In the genomic region with DNA sequence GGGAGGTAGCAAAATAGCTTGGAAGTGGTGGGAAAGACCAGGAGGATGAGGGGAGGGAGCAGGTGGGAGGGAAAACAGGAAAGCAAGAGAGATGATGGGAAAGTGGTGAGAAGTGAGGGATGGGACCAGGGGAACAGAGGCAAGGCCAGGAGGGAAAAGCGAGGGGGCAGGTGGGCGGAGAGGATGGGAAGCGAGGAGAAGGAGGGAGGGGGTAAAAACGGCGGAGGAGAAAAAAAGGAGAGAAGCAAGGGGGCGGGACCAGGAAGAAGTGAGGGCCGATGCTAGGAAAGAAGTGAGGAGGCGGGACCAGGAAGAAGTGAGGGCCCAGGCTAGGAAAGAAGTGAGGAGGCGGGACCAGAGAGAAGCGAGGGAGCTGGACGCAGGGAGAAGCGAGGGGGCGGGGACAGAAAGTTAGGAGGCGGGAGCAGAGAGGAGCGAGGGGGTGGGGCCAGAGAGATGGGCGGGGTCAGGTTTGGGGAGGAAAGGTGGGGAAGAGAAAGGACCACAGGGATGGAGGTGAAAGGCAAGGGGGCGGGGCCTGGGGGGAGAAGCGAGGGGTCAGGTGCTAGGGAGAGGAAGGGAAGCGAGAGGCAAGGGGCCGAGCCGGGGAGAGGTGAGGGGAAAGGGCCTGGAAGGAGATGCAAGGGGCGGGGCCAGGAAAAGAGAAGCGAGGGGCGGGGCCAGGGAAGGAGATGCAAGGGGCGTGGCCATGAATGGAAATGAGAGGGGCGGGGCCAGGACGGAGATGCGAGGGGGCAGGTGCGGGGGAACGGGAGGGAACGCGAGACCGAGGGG, we compare ENCODE assay signal across 8 cellular contexts. TPM values are rescaled to one million over a fixed set of nuclear protein-coding genes. Genes with fewer than 3 reads are reported as not detected.
DNase-seq lines count a peak whose midpoint lies in the region; ATAC-seq, FAIRE-seq and TF ChIP-seq lines count a peak whose summit lies in the region.

No MANE protein-coding gene starts in this region.

- peaks cover 40% of the 10 kb centered on the region for H3K4me1 Mint-ChIP-seq in activated CD8-positive, alpha-beta memory T cell treated with anti-CD3 and anti-CD28 coated beads, Interleukin-2, amount 10 ng/mL, durations not matched to agents 7 days and 5 days

- H3K9ac ChIP-seq in H1 (replicated peaks in 1 of 4; ENCODE audit: extremely low read depth in 1 of 4, low read depth in 3 of 4, low read length in 3 of 4), result peak overlapping the region in 1 of 4 experiments; percentile 8; a peak in 3 of 7 replicates
- peak overlapping the region; percentile 45 for H3K9ac ChIP-seq in mesenchymal stem cell (ENCODE audit: low read length)

- H3K14ac ChIP-seq in H1 (ENCODE audit: insufficient read length), result no peak overlapping the region
- H3K14ac ChIP-seq in mesenchymal stem cell (ENCODE audit: low read length in 2 of 2), result no peak overlapping the region

- TF ChIP-seq POLR2A in H1 (IDR thresholded peaks at IDR 0.05; ENCODE audit: control extremely low read depth in 1 of 2, low read depth in 2 of 2, low read length in 2 of 2), result no peak; a peak in 1 of 3 replicates

- H3K79me1 ChIP-seq in H1 (ENCODE audit: low read depth, low read length) (peaks cover 3% of the 10 kb centered on the region; the same call in 1 of the 2 replicates), mesenchymal stem cell (replicated peaks; ENCODE audit: low read length, poor library complexity, severe bottlenecking) (no peaks in the 10 kb centered on the region)

- no peak overlapping the region for H2AK5ac ChIP-seq in H1 (ENCODE audit: low read depth, low read length)
- H2AK5ac ChIP-seq in mesenchymal stem cell (ENCODE audit: low read length, severe bottlenecking), result no peak overlapping the region

- peak; percentile 63 for ATAC-seq in activated CD8-positive, alpha-beta memory T cell treated with anti-CD3 and anti-CD28 coated beads, Interleukin-2, amount 10 ng/mL, durations not matched to agents 7 days and 5 days
- no peak for ATAC-seq in GM21529 (IDR thresholded peaks at IDR 0.05; ENCODE audit: unreplicated experiment)

- H4K5ac ChIP-seq in H1 (ENCODE audit: insufficient read length, low read depth, low read length), result no peak overlapping the region

- H3K4ac ChIP-seq in H1 (replicated peaks; ENCODE audit: insufficient read length, low read depth, low read length) (no peak overlapping the region), mesenchymal stem cell (ENCODE audit: low read depth in 1 of 2, low read length in 2 of 2) (no peak overlapping the region)

- H3K36me3 ChIP-seq in H1 (ENCODE audit: control insufficient read depth in 2 of 4, insufficient read depth in 4 of 4, low read length in 3 of 4) (no peaks in the 10 kb centered on the region), mesenchymal stem cell (ENCODE audit: control insufficient read depth in 1 of 2, insufficient read depth in 2 of 2, low read depth in 1 of 2, low read length in 2 of 2) (peaks cover 0 to 2% of the 10 kb centered on the region in 2 experiments)

- FAIRE-seq in H1 (lab: Jason Lieb, UNC), result no peak

- H3K9me3 Mint-ChIP-seq in activated CD8-positive, alpha-beta memory T cell treated with anti-CD3 and anti-CD28 coated beads, Interleukin-2, amount 10 ng/mL, durations not matched to agents 7 days and 5 days (ENCODE audit: low read depth), result no peaks in the 10 kb centered on the region

- H3K79me2 ChIP-seq in H1 (ENCODE audit: control insufficient read depth in 1 of 2, insufficient read depth in 2 of 2, low read length in 2 of 2), result peaks cover 3 to 44% of the 10 kb centered on the region in 2 experiments; a peak in 3 of 4 replicates

- H2BK20ac ChIP-seq in H1 (ENCODE audit: low read length), result no peak overlapping the region

- DNase-seq in DMS79 (lab: John Stamatoyannopoulos, UW) (peak; percentile 28), HPDE6-E6E7 (ENCODE audit: extremely low spot score) (peak; percentile 73), H1 (ENCODE audit: low read depth in 1 of 2, low spot score in 2 of 2) (peak; percentile 92 to 97), mesenchymal stem cell (peak; percentile 97)
- peak; percentile 91 for DNase-seq in NK-92 treated with Interleukin-12 subunit alpha and Interleukin-12 subunit beta, amount 100 ng/mL, for 24 hours (lab: John Stamatoyannopoulos, UW)
- DNase-seq in activated CD8-positive, alpha-beta memory T cell treated with anti-CD3 and anti-CD28 coated beads, Interleukin-2, amount 10 ng/mL, durations not matched to agents 7 days and 5 days, result peak; percentile 96
- DNase-seq in stimulated activated CD4-positive, alpha-beta T cell treated with anti-CD3 and anti-CD28 coated beads, TNF-alpha, amount 100 ng/mL, for 48 hours (ENCODE audit: low read depth in 3 of 3), result peak; percentile 87 to 98 (median 88)

- H4K8ac ChIP-seq in H1 (ENCODE audit: extremely low read depth, insufficient read depth, low read length) (no peak overlapping the region), mesenchymal stem cell (ENCODE audit: low read length) (peak overlapping the region; percentile 4)

- H3K27ac ChIP-seq in H1 (ENCODE audit: low read depth, low read length), result no peak overlapping the region
- peak overlapping the region; percentile 86 for H3K27ac ChIP-seq in mesenchymal stem cell (ENCODE audit: low read length, poor library complexity, severe bottlenecking)

- H3K23me2 ChIP-seq in H1 (ENCODE audit: low read depth, low read length), result peaks cover 8% of the 10 kb centered on the region; the same call in 1 of the 2 replicates

- H3K4me1 ChIP-seq in H1 (replicated peaks in 1 of 4; ENCODE audit: control insufficient read depth in 3 of 4, insufficient read depth in 4 of 4, low read length in 3 of 4) (peaks cover 0 to 11% (median 5%) of the 10 kb centered on the region in 4 experiments; a peak in 4 of 7 replicates), mesenchymal stem cell (ENCODE audit: control insufficient read depth, insufficient read depth, low read depth, low read length) (peaks cover 9% of the 10 kb centered on the region)

- TF ChIP-seq CTCF in H1 (IDR thresholded peaks at IDR 0.05; ENCODE audit: control extremely low read depth in 1 of 3, insufficient read depth in 1 of 3, low read depth in 1 of 3, low read length in 3 of 3), result no peak

- H3K18ac ChIP-seq in H1 (ENCODE audit: extremely low read depth, low read length) (peak overlapping the region; percentile 60; the same call in 1 of the 2 replicates), mesenchymal stem cell (ENCODE audit: low read depth in 1 of 2, low read length in 2 of 2) (peak overlapping the region; percentile 76 to 93)

- H3K27ac Mint-ChIP-seq in activated CD8-positive, alpha-beta memory T cell treated with anti-CD3 and anti-CD28 coated beads, Interleukin-2, amount 10 ng/mL, durations not matched to agents 7 days and 5 days, result peak overlapping the region; percentile 75

- 0% methylated on average over 7 of the region's 33 CpGs; no CpG with 5 or more reads in 1 of the 2 experiments for WGBS in H1 (ENCODE audit: extremely low coverage in 1 of 2, insufficient coverage in 1 of 2, insufficient read length in 1 of 2, insufficient replicate concordance in 2 of 2, low coverage in 1 of 2, low lambda C conversion rate in 2 of 2, missing lambda C conversion rate in 1 of 2), 2 experiments
- 13% methylated on average over 23 of the region's 33 CpGs for WGBS in mesenchymal stem cell

- peak overlapping the region; percentile 68; the same call in 1 of the 2 replicates for H2BK12ac ChIP-seq in H1 (ENCODE audit: low read depth, low read length)
- peak overlapping the region in 1 of 2 experiments; percentile 82 for H2BK12ac ChIP-seq in mesenchymal stem cell (ENCODE audit: low read length in 2 of 2)

- CTCF ChIA-PET in activated CD8-positive, alpha-beta memory T cell treated with anti-CD3 and anti-CD28 coated beads, Interleukin-2, amount 10 ng/mL, durations not matched to agents 7 days and 5 days (lab: Charles Lee), result interaction anchor here (0.7 kb wide), 1 partner anchor 1627 kb away, joined by 4 read pairs; no protein-coding TSS in a partner anchor
- CTCF ChIA-PET in H1 (lab: Charles Lee; ENCODE audit: partially characterized antibody), result interaction anchor here (0.7 to 1.0 kb wide), 2 partner anchors 12 to 103 kb away, joined by 3 read pairs; no protein-coding TSS in a partner anchor

- H2BK15ac ChIP-seq in H1 (ENCODE audit: low read length) (no peak overlapping the region; the same call in 1 of the 2 replicates), mesenchymal stem cell (ENCODE audit: low read depth, poor library complexity, severe bottlenecking) (peak overlapping the region; percentile 85)

- H4K20me1 ChIP-seq in H1 (replicated peaks in 1 of 2; ENCODE audit: control insufficient read depth in 1 of 2, insufficient read depth in 2 of 2, low read length in 2 of 2), result peaks cover 0 to 2% of the 10 kb centered on the region in 2 experiments

- H3K36me3 Mint-ChIP-seq in activated CD8-positive, alpha-beta memory T cell treated with anti-CD3 and anti-CD28 coated beads, Interleukin-2, amount 10 ng/mL, durations not matched to agents 7 days and 5 days, result peaks cover 9% of the 10 kb centered on the region

- H4K91ac ChIP-seq in H1 (replicated peaks; ENCODE audit: insufficient read length, low read length) (no peak overlapping the region), mesenchymal stem cell (ENCODE audit: low read length) (peak overlapping the region; percentile 72)

- peaks cover 6% of the 10 kb centered on the region for H3K27me3 Mint-ChIP-seq in activated CD8-positive, alpha-beta memory T cell treated with anti-CD3 and anti-CD28 coated beads, Interleukin-2, amount 10 ng/mL, durations not matched to agents 7 days and 5 days

- TF ChIP-seq RAD21 in H1 (IDR thresholded peaks at IDR 0.05 in 1 of 2, conservative IDR thresholded peaks at IDR 0.05 in 1 of 2; ENCODE audit: low read depth in 2 of 2, low read length in 2 of 2), result no peak

- H2BK120ac ChIP-seq in H1 (replicated peaks; ENCODE audit: low read depth, low read length) (no peak overlapping the region), mesenchymal stem cell (ENCODE audit: low read depth, low read length) (no peak overlapping the region)

- H3K9me3 ChIP-seq in H1 (ENCODE audit: insufficient read depth in 2 of 2, low read depth in 1 of 2, low read length in 1 of 2) (no peaks in the 10 kb centered on the region), mesenchymal stem cell (ENCODE audit: control insufficient read depth, low read length) (no peaks in the 10 kb centered on the region)

- peak overlapping the region; percentile 83 for H2BK5ac ChIP-seq in H1 (ENCODE audit: low read depth, low read length)
- no peak overlapping the region for H2BK5ac ChIP-seq in mesenchymal stem cell (ENCODE audit: low read depth, low read length, poor library complexity, severe bottlenecking)

- H3K27me3 ChIP-seq in H1 (replicated peaks in 1 of 4; ENCODE audit: control insufficient read depth in 3 of 4, extremely low read depth in 1 of 4, insufficient read depth in 3 of 4, low read length in 3 of 4) (no peaks in the 10 kb centered on the region), mesenchymal stem cell (ENCODE audit: control insufficient read depth in 1 of 2, insufficient read depth in 1 of 2, low read length in 2 of 2) (no peaks in the 10 kb centered on the region)

- H2AFZ ChIP-seq in H1 (ENCODE audit: low read length) (no peak overlapping the region), mesenchymal stem cell (ENCODE audit: low read depth, low read length) (no peak overlapping the region)

- peak overlapping the region; percentile 59 to 85 for H3K4me2 ChIP-seq in H1 (ENCODE audit: insufficient read depth in 1 of 2, low read depth in 2 of 2, low read length in 2 of 2)
- peak overlapping the region; percentile 43 for H3K4me2 ChIP-seq in mesenchymal stem cell (ENCODE audit: low read length, poor library complexity, severe bottlenecking)

- H3K4me3 Mint-ChIP-seq in activated CD8-positive, alpha-beta memory T cell treated with anti-CD3 and anti-CD28 coated beads, Interleukin-2, amount 10 ng/mL, durations not matched to agents 7 days and 5 days, result peak overlapping the region; percentile 78

- no peak for TF ChIP-seq EP300 in H1 (IDR thresholded peaks at IDR 0.05; ENCODE audit: borderline replicate concordance in 1 of 2, low read depth in 2 of 2, low read length in 2 of 2)

- no peak overlapping the region for H3K56ac ChIP-seq in H1 (replicated peaks; ENCODE audit: insufficient read length, low read depth, low read length)

- H3K23ac ChIP-seq in H1 (ENCODE audit: insufficient read length) (no peak overlapping the region), mesenchymal stem cell (ENCODE audit: low read length in 2 of 2) (no peak overlapping the region)

- POLR2A ChIA-PET in H1 (lab: Charles Lee; ENCODE audit: partially characterized antibody), result interaction anchor here (0.7 to 2.2 kb wide), 8 partner anchors 12 to 182 kb away, joined by 3 to 9 read pairs (median 4); no protein-coding TSS in a partner anchor

- H3K4me3 ChIP-seq in H1 (ENCODE audit: extremely low read depth in 1 of 4, insufficient read depth in 2 of 4, low read depth in 3 of 4, low read length in 4 of 4), result peak overlapping the region; percentile 59 to 85 (median 64)
- peak overlapping the region; percentile 77 to 94 for H3K4me3 ChIP-seq in mesenchymal stem cell (ENCODE audit: insufficient read depth in 1 of 2, low read depth in 1 of 2, low read length in 2 of 2)

RNA-seq across cellular contexts. Expression of a gene that starts 1.0 kb away (rescaled TPM):
- 10 to 100 TPM; 12.9 to 13.9 TPM for total RNA-seq in activated CD8-positive, alpha-beta memory T cell treated with anti-CD3 and anti-CD28 coated beads, Interleukin-2, amount 10 ng/mL, durations not matched to agents 7 days and 5 days
- 23.5 and 24.5 TPM in 2 replicates for total RNA-seq in H1 (2021; fragmentation: NEBNext Ultra II Directional; extraction: Animal tissue kit (Norgen Biotek cat#: 25700))
- 9.6 and 11.0 TPM in 2 replicates for polyA plus RNA-seq in H1 (2011; rRNA removed)
- 10.2 TPM for polyA plus RNA-seq in H1 (2011; cell fraction: cytosol; rRNA removed)
- 19.1 TPM for polyA plus RNA-seq in H1 (2011; cell fraction: nucleus; rRNA removed)
- 15.1 to 16.5 TPM (median 15.9 TPM) in 4 replicates for polyA plus RNA-seq in H1 (2012, experiment 1 of 2)
- polyA plus RNA-seq in H1 (2012, experiment 2 of 2), result 6.2 TPM
- polyA plus RNA-seq in H1 (2013, experiment 1 of 2), result 13.1 TPM
- 12.0 TPM for polyA plus RNA-seq in H1 (2013, experiment 2 of 2)
- 12.4 and 15.7 TPM in 2 replicates for polyA minus RNA-seq in H1 (2011; rRNA and poly(A)+ RNA removed)
- 6.5 TPM for polyA minus RNA-seq in H1 (2011; cell fraction: cytosol; rRNA and poly(A)+ RNA removed)
- 16.3 TPM for polyA minus RNA-seq in H1 (2011; cell fraction: nucleus; rRNA and poly(A)+ RNA removed)
- polyA plus RNA-seq in mesenchymal stem cell (2013, experiment 1 of 2), result 11.8 TPM
- polyA plus RNA-seq in mesenchymal stem cell (2013, experiment 2 of 2), result 12.5 TPM

Comparison
In these comparisons a context has a peak if more than half of its experiments do, and no peak if none do; other contexts are left out.
1. DNase-seq: peak in every context shown above with its lines; median percentile 97 in mesenchymal stem cell; 96 in activated CD8-positive, alpha-beta memory T cell treated with anti-CD3 and anti-CD28 coated beads, Interleukin-2, amount 10 ng/mL, durations not matched to agents 7 days and 5 days; 94 in H1; 91 in NK-92 treated with Interleukin-12 subunit alpha and Interleukin-12 subunit beta, amount 100 ng/mL, for 24 hours; 88 in stimulated activated CD4-positive, alpha-beta T cell treated with anti-CD3 and anti-CD28 coated beads, TNF-alpha, amount 100 ng/mL, for 48 hours; 73 in HPDE6-E6E7; 28 in DMS79.